20 cellular contexts compared by ENCODE assay signal in the genomic region with DNA sequence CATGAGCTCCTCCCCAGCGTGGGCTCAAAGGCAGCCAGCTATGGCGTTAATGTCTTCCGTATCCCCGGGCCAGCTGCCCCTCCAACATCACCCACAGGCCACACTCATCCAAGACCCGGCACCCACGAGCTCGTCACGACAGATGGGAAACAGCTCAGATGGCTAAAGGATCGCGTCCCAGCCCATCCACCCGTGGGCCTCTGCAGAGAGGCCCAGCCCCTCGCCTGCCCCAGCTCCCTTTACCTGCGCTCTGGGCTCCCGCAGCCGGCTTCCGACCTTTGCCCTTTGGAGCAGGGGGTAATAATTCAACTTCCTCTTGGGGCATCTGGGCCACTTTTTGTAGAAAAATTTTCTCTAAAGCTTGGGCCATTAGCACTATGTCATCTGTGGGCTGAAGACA. TPM values are rescaled to one million over a fixed set of nuclear protein-coding genes. Genes with fewer than 3 reads are reported as not detected.
DNase-seq lines count a peak whose midpoint lies in the region; ATAC-seq and TF ChIP-seq lines count a peak whose summit lies in the region.
"Had no signal": no experiment of that assay in that cellular context is flagged by ENCODE, and none has a peak within 500 bp of the region (broad histone marks: within the 10 kb centered on the region; RNA-seq: fewer than 3 reads in every experiment).

No MANE protein-coding gene starts in this region.

- H3K4me1 ChIP-seq in heart left ventricle = peaks cover 10 to 44% (median 21%) of the 10 kb centered on the region in 12 donors
- H3K4me1 ChIP-seq: SJSA1 had no signal

- ATAC-seq in heart left ventricle = no peak
- no peak for ATAC-seq in HG02759 (IDR thresholded peaks at IDR 0.05; ENCODE audit: unreplicated experiment)
- ATAC-seq: Panc1 had no signal

- H3K36me3 ChIP-seq in heart left ventricle (peaks cover 0 to 73% (median 67%) of the 10 kb centered on the region in 9 donors), H7 (replicated peaks; ENCODE audit: control insufficient read depth, insufficient read depth, low read length) (peaks cover 30% of the 10 kb centered on the region)

- peak in 3 of 5 donors; percentile 11 to 24 (median 12) for DNase-seq in heart left ventricle
- no peak for DNase-seq in cardiac septum (ENCODE audit: low spot score)
- DNase-seq in glutamatergic neuron = no peak
- DNase-seq in mesothelial cell of epicardium (ENCODE audit: low spot score in 2 of 2, unreplicated experiment in 2 of 2) = no peak
- no peak for DNase-seq in H7
- DNase-seq in NCI-H748 treated with DMSO at 0.1 percent for 48 hours (lab: John Stamatoyannopoulos, UW) = no peak
- DNase-seq: CD4-positive, CD25-positive, alpha-beta regulatory T cell; EL; GF-D8; IMR-90; NCI-H1105; NCI-H146; NCI-H2029 treated with DMSO at 0.1 percent for 48 hours; NCI-H345; NCI-H524; NCI-H82 had no signal

- H3K27me3 Mint-ChIP-seq in glutamatergic neuron (ENCODE audit: unreplicated experiment) (peaks cover 4% of the 10 kb centered on the region), mesothelial cell of epicardium (ENCODE audit: low read depth) (no peaks in the 10 kb centered on the region)
- H3K27me3 Mint-ChIP-seq: CD4-positive, CD25-positive, alpha-beta regulatory T cell had no signal

- H3K9me3 ChIP-seq in heart left ventricle = no peaks in the 10 kb centered on the region
- H3K9me3 ChIP-seq: SJSA1 had no signal

- TF ChIP-seq CTCF in heart left ventricle (IDR thresholded peaks at IDR 0.05) (no peak), glutamatergic neuron (IDR thresholded peaks at IDR 0.05; ENCODE audit: partially characterized antibody, unreplicated experiment) (no peak), mesothelial cell of epicardium (IDR thresholded peaks at IDR 0.05; ENCODE audit: unreplicated experiment) (no peak)

- H3K36me3 Mint-ChIP-seq in glutamatergic neuron (ENCODE audit: unreplicated experiment) = no peaks in the 10 kb centered on the region
- H3K36me3 Mint-ChIP-seq in mesothelial cell of epicardium = peaks cover 11% of the 10 kb centered on the region

- no peak overlapping the region for H3K4me3 Mint-ChIP-seq in glutamatergic neuron (ENCODE audit: unreplicated experiment)
- no peak overlapping the region for H3K4me3 Mint-ChIP-seq in mesothelial cell of epicardium
- H3K4me3 Mint-ChIP-seq: CD4-positive, CD25-positive, alpha-beta regulatory T cell had no signal

- H3K27ac Mint-ChIP-seq in glutamatergic neuron (ENCODE audit: unreplicated experiment) (peak overlapping the region; percentile 52), mesothelial cell of epicardium (peak overlapping the region; percentile 59)
- H3K27ac Mint-ChIP-seq: CD4-positive, CD25-positive, alpha-beta regulatory T cell had no signal

- H3K4me1 Mint-ChIP-seq in glutamatergic neuron (ENCODE audit: low read depth, unreplicated experiment) (peaks cover 14% of the 10 kb centered on the region), mesothelial cell of epicardium (peaks cover 6% of the 10 kb centered on the region)

- H3K27me3 ChIP-seq in heart left ventricle = no peaks in the 10 kb centered on the region
- H3K27me3 ChIP-seq in H7 (ENCODE audit: control insufficient read depth, insufficient read depth, low read length) = no peaks in the 10 kb centered on the region
- H3K27me3 ChIP-seq: SJSA1 had no signal

- WGBS in heart left ventricle, 4 donors = 92 to 96% (median 94%) methylated on average over 16 of the region's 16 CpGs

- H3K9me3 Mint-ChIP-seq in glutamatergic neuron (ENCODE audit: unreplicated experiment) (peaks cover 8% of the 10 kb centered on the region), mesothelial cell of epicardium (no peaks in the 10 kb centered on the region)
- H3K9me3 Mint-ChIP-seq: CD4-positive, CD25-positive, alpha-beta regulatory T cell had no signal

- TF ChIP-seq POLR2A in heart left ventricle (IDR thresholded peaks at IDR 0.05) = no peak

- no peak overlapping the region for H3K27ac ChIP-seq in heart left ventricle
- H3K27ac ChIP-seq: KMS-11, SJSA1 had no signal

- intact Hi-C loops in heart left ventricle (cut with DNase I) = no loop called here
- intact Hi-C loops in cardiac septum (cut with DNase I) = no loop called here

- H3K4me3 ChIP-seq in heart left ventricle (no peak overlapping the region), H7 (ENCODE audit: insufficient read depth, low read depth, low read length) (no peak overlapping the region)
- H3K4me3 ChIP-seq: SJSA1 had no signal

RNA-seq across cellular contexts. Expression of a gene that starts 16.5 kb away (rescaled TPM):
- total RNA-seq in heart left ventricle (10 to 100 TPM; 14.0 to 37.3 (median 29.3) TPM), cardiac septum (27.5 TPM), glutamatergic neuron (ENCODE audit: unreplicated experiment) (128 TPM), mesothelial cell of epicardium (83.7 to 90.0 TPM (median 87.5 TPM) in 3 replicates)
- 10 to 100 TPM; 10.3 to 10.9 TPM for polyA plus RNA-seq in heart left ventricle
- total RNA-seq in H7 (2014; rRNA removed; shearing (Covaris generic)) = 9.4 and 14.7 TPM in 2 replicates

RNA-seq across cellular contexts. Expression of a gene that starts 26.0 kb away (rescaled TPM):
- total RNA-seq in heart left ventricle (10 to 100 TPM in 4 of 9 donors, 1 to 10 TPM in 5; 5.3 to 13.8 (median 9.3) TPM), cardiac septum (9.0 TPM), glutamatergic neuron (ENCODE audit: unreplicated experiment) (31.6 TPM), mesothelial cell of epicardium (14.3 to 16.4 TPM (median 16.1 TPM) in 3 replicates)
- 1 to 10 TPM; 1.8 to 8.9 TPM for polyA plus RNA-seq in heart left ventricle
- total RNA-seq in H7 (2014; rRNA removed; shearing (Covaris generic)) = 16.2 and 25.7 TPM in 2 replicates

RNA-seq across cellular contexts. Expression of a gene that starts 59.2 kb away (rescaled TPM):
- 1 to 10 TPM; 3.4 to 9.9 (median 5.3) TPM for total RNA-seq in heart left ventricle
- polyA plus RNA-seq in heart left ventricle = 1 to 10 TPM; 3.3 to 6.5 TPM
- total RNA-seq in cardiac septum = 8.1 TPM
- total RNA-seq in glutamatergic neuron (ENCODE audit: unreplicated experiment) = 270 TPM
- total RNA-seq in mesothelial cell of epicardium = 57.5 to 62.1 TPM (median 61.9 TPM) in 3 replicates
- 17.7 and 26.9 TPM in 2 replicates for total RNA-seq in H7 (2014; rRNA removed; shearing (Covaris generic))

Comparison
In these comparisons a context has a peak if more than half of its experiments do, and no peak if none do; other contexts are left out.
1. DNase-seq: peak in heart left ventricle (3 of 5); none in cardiac septum (single experiment), glutamatergic neuron (single experiment), mesothelial cell of epicardium (0 of 2), H7 (single experiment) and NCI-H748 treated with DMSO at 0.1 percent for 48 hours (single experiment).